In the genomic region with DNA sequence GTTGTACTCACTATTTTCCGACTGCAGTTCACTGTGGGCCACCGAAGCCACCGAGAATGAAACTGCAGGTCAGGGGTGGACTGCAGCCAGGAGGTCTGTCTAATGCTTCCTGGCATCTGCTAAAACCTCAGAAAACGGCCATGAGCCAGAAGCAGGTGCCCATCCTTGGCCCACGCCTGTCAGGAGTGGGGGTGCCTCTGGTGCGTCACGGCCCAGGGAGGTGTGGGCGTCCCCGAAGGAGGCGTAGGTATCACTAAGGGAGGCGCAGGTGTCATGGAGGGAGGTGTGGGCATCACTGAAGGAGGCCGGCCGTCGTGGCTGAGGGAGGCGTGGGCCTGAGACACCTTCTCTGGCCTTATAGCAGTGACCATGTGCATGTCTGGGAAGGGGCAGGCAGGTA, we compare ENCODE assay signal across 17 cellular contexts.
DNase-seq lines count a peak whose midpoint lies in the region; ATAC-seq lines count a peak whose summit lies in the region.
"Had no signal": no experiment of that assay in that cellular context is flagged by ENCODE, and none has a peak within 500 bp of the region (broad histone marks: within the 10 kb centered on the region; RNA-seq: fewer than 3 reads in every experiment).

No MANE protein-coding gene starts in this region.

- H3K9me3 ChIP-seq in T-helper 17 cell (ENCODE audit: control insufficient read depth, low read length, poor library complexity, severe bottlenecking): no peaks in the 10 kb centered on the region

- POLR2A ChIA-PET in naive thymus-derived CD8-positive, alpha-beta T cell (lab: Charles Lee): no interaction called here

- H3K9me3 Mint-ChIP-seq in naive thymus-derived CD8-positive, alpha-beta T cell: no peaks in the 10 kb centered on the region

- peaks cover 2% of the 10 kb centered on the region for H3K4me1 Mint-ChIP-seq in T-helper 17 cell
- H3K4me1 Mint-ChIP-seq in naive thymus-derived CD8-positive, alpha-beta T cell: peaks cover 0 to 2% (median 1%) of the 10 kb centered on the region in 4 donors
- H3K4me1 Mint-ChIP-seq: CD14-positive monocyte had no signal

- DNase-seq in activated CD4-positive, CD25-positive, alpha-beta regulatory T cell treated with anti-CD3 and anti-CD28 coated beads, Interleukin-2, amount 50 U/mL, for 72 hours: peak; percentile 11
- peak; percentile 15 for DNase-seq in NCI-H69 (lab: John Stamatoyannopoulos, UW)
- DNase-seq in left lobe of liver (ENCODE audit: low spot score): peak; percentile 23
- peak; percentile 74 for DNase-seq in posterior vena cava (ENCODE audit: low spot score)
- DNase-seq in T-helper 17 cell: no peak
- no peak for DNase-seq in naive thymus-derived CD8-positive, alpha-beta T cell
- no peak for DNase-seq in T-helper 2 cell
- DNase-seq: 8988T, DMS79 treated with DMSO at 0.1 percent for 48 hours, KBM-7, NCI-H1105 treated with DMSO at 0.1 percent for 48 hours, NCI-H1694, NCI-H2081 treated with DMSO at 0.1 percent for 48 hours, NCI-H774, PC-3 had no signal

- no peak overlapping the region for H3K4me3 Mint-ChIP-seq in T-helper 17 cell
- H3K4me3 Mint-ChIP-seq in naive thymus-derived CD8-positive, alpha-beta T cell: no peak overlapping the region
- H3K4me3 Mint-ChIP-seq: CD14-positive monocyte had no signal

- no peak for ATAC-seq in activated CD4-positive, CD25-positive, alpha-beta regulatory T cell treated with anti-CD3 and anti-CD28 coated beads, Interleukin-2, amount 50 U/mL, for 24 hours
- ATAC-seq in left lobe of liver (no peak), T-helper 17 cell (no peak)
- ATAC-seq in naive thymus-derived CD8-positive, alpha-beta T cell: no peak
- ATAC-seq: PC-3 had no signal

- no peak overlapping the region for H3K27ac Mint-ChIP-seq in T-helper 17 cell
- no peak overlapping the region for H3K27ac Mint-ChIP-seq in naive thymus-derived CD8-positive, alpha-beta T cell
- H3K27ac Mint-ChIP-seq: CD14-positive monocyte had no signal

- intact Hi-C loops in posterior vena cava (cut with DNase I): no loop called here

- H3K27me3 Mint-ChIP-seq in T-helper 17 cell: peaks cover 7% of the 10 kb centered on the region
- peaks cover 0 to 2% (median 0%) of the 10 kb centered on the region in 5 donors for H3K27me3 Mint-ChIP-seq in naive thymus-derived CD8-positive, alpha-beta T cell

- H3K36me3 Mint-ChIP-seq in T-helper 17 cell (ENCODE audit: low read depth): no peaks in the 10 kb centered on the region
- H3K36me3 Mint-ChIP-seq in naive thymus-derived CD8-positive, alpha-beta T cell: no peaks in the 10 kb centered on the region
- H3K36me3 Mint-ChIP-seq: CD14-positive monocyte had no signal

Comparison
In these comparisons a context has a peak if more than half of its experiments do, and no peak if none do; other contexts are left out.
1. DNase-seq: peak in activated CD4-positive, CD25-positive, alpha-beta regulatory T cell treated with anti-CD3 and anti-CD28 coated beads, Interleukin-2, amount 50 U/mL, for 72 hours (single experiment), NCI-H69 (single experiment), left lobe of liver (single experiment) and posterior vena cava (single experiment); none in T-helper 17 cell (0 of 3), naive thymus-derived CD8-positive, alpha-beta T cell (0 of 10) and T-helper 2 cell (0 of 5).